Comparison of ENCODE assay signal across 25 cellular contexts in genomic region chr13:113183450-113184129, GRCh38. TPM values are rescaled to one million over a fixed set of nuclear protein-coding genes. Genes with fewer than 3 reads are reported as not detected.
DNase-seq lines count a peak whose midpoint lies in the region; ATAC-seq, FAIRE-seq and TF ChIP-seq lines count a peak whose summit lies in the region.
"Had no signal": no experiment of that assay in that cellular context is flagged by ENCODE, and none has a peak within 500 bp of the region (broad histone marks: within the 10 kb centered on the region; RNA-seq: fewer than 3 reads in every experiment).

No MANE protein-coding gene starts in this region.

- H3K4me3 ChIP-seq in endothelial cell of umbilical vein (replicated peaks in 1 of 3; ENCODE audit: insufficient read depth in 1 of 3, low read depth in 1 of 3, low read length in 3 of 3) (no peak overlapping the region), transverse colon (no peak overlapping the region)
- H3K4me3 ChIP-seq in naive thymus-derived CD4-positive, alpha-beta T cell (ENCODE audit: low read length), result no peak overlapping the region
- H3K4me3 ChIP-seq: ascending aorta, esophagus muscularis mucosa, Peyer's patch had no signal

- TF ChIP-seq EP300 in transverse colon (IDR thresholded peaks at IDR 0.05; ENCODE audit: low read depth), result no peak

- no peaks in the 10 kb centered on the region for H3K9me3 Mint-ChIP-seq in T-helper 2 cell treated with Interferon-gamma antibody and Interleukin-4, amounts not matched to agents 5 μg/mL and 100 μg/mL, for 36 hours
- no peaks in the 10 kb centered on the region for H3K9me3 Mint-ChIP-seq in T-cell
- no peaks in the 10 kb centered on the region for H3K9me3 Mint-ChIP-seq in naive thymus-derived CD4-positive, alpha-beta T cell
- H3K9me3 Mint-ChIP-seq: dendritic cell treated with granulocyte-macrophage colony-stimulating factor and Interleukin-4, amounts not matched to agents 40 ng/mL and 50 ng/mL, for 4 days; neural crest cell; stimulated activated naive B cell treated with anti-CD40 and anti-IgM and Interleukin-4, amounts not matched to agents 10 μg/mL and 1 μg/mL and 100 μg/mL, for 72 hours; type B pancreatic cell had no signal

- peak overlapping the region; percentile 2 for H3K9ac ChIP-seq in endothelial cell of umbilical vein (replicated peaks; ENCODE audit: extremely low read depth, insufficient read depth, low read length)

- no peaks in the 10 kb centered on the region for H3K9me1 ChIP-seq in endothelial cell of umbilical vein (replicated peaks; ENCODE audit: control insufficient read depth, extremely low read depth, insufficient read depth, low read length)

- H3K27ac ChIP-seq in endothelial cell of umbilical vein (ENCODE audit: insufficient read depth, low read depth, low read length) (peak overlapping the region; percentile 41), transverse colon (no peak overlapping the region)
- no peak overlapping the region for H3K27ac ChIP-seq in naive thymus-derived CD4-positive, alpha-beta T cell (ENCODE audit: low read depth, low read length)
- H3K27ac ChIP-seq: 22Rv1, ascending aorta, esophagus muscularis mucosa had no signal

- peaks cover 47% of the 10 kb centered on the region for H3K4me1 ChIP-seq in endothelial cell of umbilical vein (ENCODE audit: control insufficient read depth, extremely low read depth, insufficient read depth, low read length)
- H3K4me1 ChIP-seq in naive thymus-derived CD4-positive, alpha-beta T cell (ENCODE audit: control insufficient read depth in 2 of 2, insufficient read depth in 2 of 2, low read length in 2 of 2), result peaks cover 6 to 69% of the 10 kb centered on the region in 2 donors
- H3K4me1 ChIP-seq in transverse colon, result no peaks in the 10 kb centered on the region
- H3K4me1 ChIP-seq: ascending aorta, Peyer's patch had no signal

- H3K36me3 Mint-ChIP-seq in T-helper 2 cell treated with Interferon-gamma antibody and Interleukin-4, amounts not matched to agents 5 μg/mL and 100 μg/mL, for 36 hours (ENCODE audit: low read depth), result peaks cover 57% of the 10 kb centered on the region
- H3K36me3 Mint-ChIP-seq in T-cell, result peaks cover 60% of the 10 kb centered on the region
- peaks cover 12 to 59% (median 41%) of the 10 kb centered on the region in 5 donors for H3K36me3 Mint-ChIP-seq in naive thymus-derived CD4-positive, alpha-beta T cell

- H3K4me3 Mint-ChIP-seq in T-helper 2 cell treated with Interferon-gamma antibody and Interleukin-4, amounts not matched to agents 5 μg/mL and 100 μg/mL, for 36 hours, result no peak overlapping the region
- H3K4me3 Mint-ChIP-seq in T-cell, result peak overlapping the region in 2 of 3 donors; percentile 17 to 43
- peak overlapping the region in 2 of 10 donors; percentile 42 to 52 for H3K4me3 Mint-ChIP-seq in naive thymus-derived CD4-positive, alpha-beta T cell
- H3K4me3 Mint-ChIP-seq: dendritic cell treated with granulocyte-macrophage colony-stimulating factor and Interleukin-4, amounts not matched to agents 40 ng/mL and 50 ng/mL, for 4 days; neural crest cell; stimulated activated naive B cell treated with anti-CD40 and anti-IgM and Interleukin-4, amounts not matched to agents 10 μg/mL and 1 μg/mL and 100 μg/mL, for 72 hours; type B pancreatic cell had no signal

- WGBS in transverse colon (ENCODE audit: low coverage in 1 of 2), 2 donors, result 84 to 89% methylated on average over 4 to 14 of the region's 14 CpGs

- CTCF ChIA-PET in T-cell (lab: Charles Lee) (no interaction called here), endothelial cell of umbilical vein (lab: Charles Lee) (interaction anchor here (1.0 kb wide), 1 partner anchor 14 kb away, joined by 3 read pairs; no protein-coding TSS in a partner anchor)
- CTCF ChIA-PET in naive thymus-derived CD4-positive, alpha-beta T cell (lab: Charles Lee), result no interaction called here

- H3K9me3 ChIP-seq in endothelial cell of umbilical vein (replicated peaks; ENCODE audit: control insufficient read depth, insufficient read depth, low read length) (no peaks in the 10 kb centered on the region), transverse colon (no peaks in the 10 kb centered on the region)
- no peaks in the 10 kb centered on the region for H3K9me3 ChIP-seq in naive thymus-derived CD4-positive, alpha-beta T cell (ENCODE audit: control insufficient read depth in 2 of 3, low read length in 3 of 3)
- H3K9me3 ChIP-seq: ascending aorta, esophagus muscularis mucosa, Peyer's patch had no signal

- in situ Hi-C loops in transverse colon (cut with MboI; ENCODE audit: low pct_ligation_motif_present in 1 of 4, low pct_unique_long_range_greater_than_20kb in 1 of 4, low sequenced_read_pairs in 3 of 4), result no loop called here

- H3K27me3 ChIP-seq in endothelial cell of umbilical vein (ENCODE audit: control insufficient read depth in 2 of 2, insufficient read depth in 2 of 2, low read length in 2 of 2), result no peaks in the 10 kb centered on the region
- H3K27me3 ChIP-seq in naive thymus-derived CD4-positive, alpha-beta T cell (ENCODE audit: control insufficient read depth in 2 of 2, insufficient read depth in 2 of 2, low read length in 2 of 2), result no peaks in the 10 kb centered on the region
- H3K27me3 ChIP-seq in transverse colon, result no peaks in the 10 kb centered on the region
- H3K27me3 ChIP-seq: ascending aorta, esophagus muscularis mucosa, Peyer's patch had no signal

- TF ChIP-seq POLR2A in endothelial cell of umbilical vein (IDR thresholded peaks at IDR 0.05; ENCODE audit: low read depth, low read length) (no peak), erythroblast (IDR thresholded peaks at IDR 0.05; ENCODE audit: low read length) (no peak), transverse colon (IDR thresholded peaks at IDR 0.05) (no peak)

- no peaks in the 10 kb centered on the region for H3K27me3 Mint-ChIP-seq in T-helper 2 cell treated with Interferon-gamma antibody and Interleukin-4, amounts not matched to agents 5 μg/mL and 100 μg/mL, for 36 hours (ENCODE audit: low read depth)
- no peaks in the 10 kb centered on the region for H3K27me3 Mint-ChIP-seq in T-cell
- H3K27me3 Mint-ChIP-seq in naive thymus-derived CD4-positive, alpha-beta T cell, result no peaks in the 10 kb centered on the region
- H3K27me3 Mint-ChIP-seq: dendritic cell treated with granulocyte-macrophage colony-stimulating factor and Interleukin-4, amounts not matched to agents 40 ng/mL and 50 ng/mL, for 4 days; stimulated activated naive B cell treated with anti-CD40 and anti-IgM and Interleukin-4, amounts not matched to agents 10 μg/mL and 1 μg/mL and 100 μg/mL, for 72 hours; type B pancreatic cell had no signal

- peaks cover 32% of the 10 kb centered on the region for H3K4me1 Mint-ChIP-seq in T-helper 2 cell treated with Interferon-gamma antibody and Interleukin-4, amounts not matched to agents 5 μg/mL and 100 μg/mL, for 36 hours (ENCODE audit: low read depth)
- peaks cover 51 to 81% (median 75%) of the 10 kb centered on the region in 3 donors for H3K4me1 Mint-ChIP-seq in T-cell
- peaks cover 13 to 70% (median 14%) of the 10 kb centered on the region in 7 donors for H3K4me1 Mint-ChIP-seq in naive thymus-derived CD4-positive, alpha-beta T cell

- H3K79me2 ChIP-seq in endothelial cell of umbilical vein (ENCODE audit: control insufficient read depth, insufficient read depth, low read length), result peaks cover 19% of the 10 kb centered on the region

- POLR2A ChIA-PET in T-cell (lab: Charles Lee) (no interaction called here), endothelial cell of umbilical vein (lab: Charles Lee) (no interaction called here)
- POLR2A ChIA-PET in naive thymus-derived CD4-positive, alpha-beta T cell (lab: Charles Lee), result interaction anchor here (0.7 to 2.9 kb wide), 5 partner anchors 9 to 26 kb away, joined by 4 to 23 read pairs (median 4); partner anchors contain the start of genes CUL4A and PCID2

- ATAC-seq in T-cell (replicated peaks in 1 of 4), result peak in 1 of 4 experiments; percentile 37
- ATAC-seq in naive thymus-derived CD4-positive, alpha-beta T cell, result no peak
- ATAC-seq in GM18870 (IDR thresholded peaks at IDR 0.05; ENCODE audit: unreplicated experiment), result no peak
- ATAC-seq: stimulated activated naive B cell treated with anti-CD40 and anti-IgM and Interleukin-4, amounts not matched to agents 10 μg/mL and 1 μg/mL and 100 μg/mL, for 72 hours had no signal

- H4K20me1 ChIP-seq in endothelial cell of umbilical vein (replicated peaks; ENCODE audit: control insufficient read depth, extremely low read depth, insufficient read depth, low read length), result no peaks in the 10 kb centered on the region

- H3K27ac Mint-ChIP-seq in T-helper 2 cell treated with Interferon-gamma antibody and Interleukin-4, amounts not matched to agents 5 μg/mL and 100 μg/mL, for 36 hours, result peak overlapping the region; percentile 26
- H3K27ac Mint-ChIP-seq in T-cell, result peak overlapping the region; percentile 79 to 89
- H3K27ac Mint-ChIP-seq in naive thymus-derived CD4-positive, alpha-beta T cell, result peak overlapping the region in 5 of 9 donors; percentile 23 to 84 (median 82)
- H3K27ac Mint-ChIP-seq: dendritic cell treated with granulocyte-macrophage colony-stimulating factor and Interleukin-4, amounts not matched to agents 40 ng/mL and 50 ng/mL, for 4 days; stimulated activated naive B cell treated with anti-CD40 and anti-IgM and Interleukin-4, amounts not matched to agents 10 μg/mL and 1 μg/mL and 100 μg/mL, for 72 hours; type B pancreatic cell had no signal

- dilution Hi-C loops in endothelial cell of umbilical vein (cut with MboI; ENCODE audit: extremely low pct_ligation_motif_present, low sequenced_read_pairs), result no loop called here

- no peak for DNase-seq in T-helper 2 cell treated with Interferon-gamma antibody and Interleukin-4, amounts not matched to agents 5 μg/mL and 100 μg/mL, for 36 hours (ENCODE audit: low spot score)
- DNase-seq in T-helper 2 cell (no peak), T-cell (no peak), endothelial cell of umbilical vein (ENCODE audit: low read depth, low spot score) (peak; percentile 48), erythroblast (lab: John Stamatoyannopoulos, UW) (no peak), transverse colon (no peak)
- no peak for DNase-seq in naive thymus-derived CD4-positive, alpha-beta T cell
- DNase-seq: activated CD4-positive, alpha-beta T cell treated with anti-CD3 and anti-CD28 coated beads, Interleukin-2, amount 50 U/mL, for 4 hours; C1 segment of cervical spinal cord; DND-41; H7; head of caudate nucleus; Kasumi-1; NCI-H1105 treated with DMSO at 0.1 percent for 48 hours; Peyer's patch; stimulated activated naive B cell treated with anti-CD40 and anti-IgM and Interleukin-4, amounts not matched to agents 10 μg/mL and 1 μg/mL and 100 μg/mL, for 72 hours had no signal

- intact Hi-C loops in endothelial cell of umbilical vein (cut with micrococcal nuclease), result no loop called here
- intact Hi-C loops in naive thymus-derived CD4-positive, alpha-beta T cell (cut with micrococcal nuclease), result no loop called here
- intact Hi-C loops in transverse colon (cut with DNase I; ENCODE audit: low total_unique reads), result no loop called here

- no TSS peak for BruUV-seq in endothelial cell of umbilical vein (replicated peaks; lab: Mats Ljungman, UMichigan)

- H3K4me2 ChIP-seq in endothelial cell of umbilical vein (ENCODE audit: insufficient read depth, low read length), result no peak overlapping the region

- H3K36me3 ChIP-seq in endothelial cell of umbilical vein (ENCODE audit: control insufficient read depth in 2 of 2, extremely low read depth in 1 of 2, insufficient read depth in 2 of 2, low read length in 2 of 2), result peaks cover 14 to 21% of the 10 kb centered on the region in 2 experiments
- peaks cover 13 to 59% (median 16%) of the 10 kb centered on the region in 3 experiments for H3K36me3 ChIP-seq in naive thymus-derived CD4-positive, alpha-beta T cell (ENCODE audit: control insufficient read depth in 2 of 3, insufficient read depth in 3 of 3, low read length in 3 of 3)
- peaks cover 0 to 57% (median 22%) of the 10 kb centered on the region in 4 donors for H3K36me3 ChIP-seq in transverse colon

- FAIRE-seq in endothelial cell of umbilical vein (lab: Jason Lieb, UNC), result peak; percentile 72
- FAIRE-seq: GM18507 had no signal

- no peak overlapping the region for H2AFZ ChIP-seq in endothelial cell of umbilical vein (ENCODE audit: low read depth, low read length)

- TF ChIP-seq CTCF in endothelial cell of umbilical vein (IDR thresholded peaks at IDR 0.05; ENCODE audit: extremely low read depth in 1 of 2, insufficient read depth in 1 of 2, low read depth in 1 of 2, low read length in 2 of 2) (no peak), transverse colon (IDR thresholded peaks at IDR 0.05) (no peak)

RNA-seq across cellular contexts. Expression of gene PCID2, which starts 24.9 kb away (rescaled TPM):
- total RNA-seq in T-cell, result 10 to 100 TPM; 45.3 to 68.6 (median 63.2) TPM
- 48.5 and 55.6 TPM in 2 replicates for total RNA-seq in endothelial cell of umbilical vein
- 43.2 and 52.1 TPM in 2 replicates for polyA plus RNA-seq in endothelial cell of umbilical vein
- 53.9 and 60.0 TPM in 2 replicates for polyA plus RNA-seq in endothelial cell of umbilical vein (2011; cell fraction: cytosol; rRNA removed)
- 119 and 141 TPM in 2 replicates for polyA plus RNA-seq in endothelial cell of umbilical vein (2011; cell fraction: nucleus; rRNA removed)
- 54.6 and 60.3 TPM in 2 replicates for polyA plus RNA-seq in endothelial cell of umbilical vein (2012)
- polyA minus RNA-seq in endothelial cell of umbilical vein, result 72.1 and 72.5 TPM in 2 replicates
- 59.6 TPM for polyA minus RNA-seq in endothelial cell of umbilical vein (2011; cell fraction: cytosol; rRNA and poly(A)+ RNA removed)
- polyA minus RNA-seq in endothelial cell of umbilical vein (2011; cell fraction: nucleus; rRNA and poly(A)+ RNA removed), result 49.8 and 68.3 TPM in 2 replicates
- total RNA-seq in naive thymus-derived CD4-positive, alpha-beta T cell, result 10 to 100 TPM; 44.2 to 83.7 (median 77.1) TPM
- 10 to 100 TPM; 62.9 to 84.4 TPM for polyA plus RNA-seq in naive thymus-derived CD4-positive, alpha-beta T cell
- 10 to 100 TPM; 13.1 to 87.6 (median 41.3) TPM for total RNA-seq in transverse colon

RNA-seq across cellular contexts. Expression of gene PROZ, which starts 25.1 kb away (rescaled TPM):
- total RNA-seq in T-cell (not detected), endothelial cell of umbilical vein (not detected in 2 replicates), transverse colon (not detected)
- not detected in 2 replicates for polyA plus RNA-seq in endothelial cell of umbilical vein
- not detected in 2 replicates for polyA plus RNA-seq in endothelial cell of umbilical vein (2011; cell fraction: cytosol; rRNA removed)
- polyA plus RNA-seq in endothelial cell of umbilical vein (2011; cell fraction: nucleus; rRNA removed), result not detected in 2 replicates
- polyA plus RNA-seq in endothelial cell of umbilical vein (2012), result not detected in 2 replicates
- not detected in 2 replicates for polyA minus RNA-seq in endothelial cell of umbilical vein
- polyA minus RNA-seq in endothelial cell of umbilical vein (2011; cell fraction: cytosol; rRNA and poly(A)+ RNA removed), result not detected
- polyA minus RNA-seq in endothelial cell of umbilical vein (2011; cell fraction: nucleus; rRNA and poly(A)+ RNA removed), result not detected in 2 replicates
- under 1 TPM in 1 of 5 experiments, not detected in 4; 0.24 TPM for total RNA-seq in naive thymus-derived CD4-positive, alpha-beta T cell
- polyA plus RNA-seq in naive thymus-derived CD4-positive, alpha-beta T cell, result not detected
- total RNA-seq: ascending aorta, esophagus muscularis mucosa, H7, mesenteric fat pad, neural crest cell had no signal

RNA-seq across cellular contexts. Expression of gene CUL4A, which starts 25.8 kb away (rescaled TPM):
- total RNA-seq in T-cell (10 to 100 TPM; 80.3 to 94.5 (median 82.7) TPM), endothelial cell of umbilical vein (73.8 and 80.0 TPM in 2 replicates), transverse colon (100 to 1,000 TPM in 2 of 4 donors, 10 to 100 TPM in 2; 87.6 to 150 (median 110) TPM)
- 34.9 and 37.9 TPM in 2 replicates for polyA plus RNA-seq in endothelial cell of umbilical vein
- polyA plus RNA-seq in endothelial cell of umbilical vein (2011; cell fraction: cytosol; rRNA removed), result 39.3 and 41.4 TPM in 2 replicates
- polyA plus RNA-seq in endothelial cell of umbilical vein (2011; cell fraction: nucleus; rRNA removed), result 102 and 103 TPM in 2 replicates
- 57.9 and 68.3 TPM in 2 replicates for polyA plus RNA-seq in endothelial cell of umbilical vein (2012)
- polyA minus RNA-seq in endothelial cell of umbilical vein, result 74.7 and 77.5 TPM in 2 replicates
- 67.3 TPM for polyA minus RNA-seq in endothelial cell of umbilical vein (2011; cell fraction: cytosol; rRNA and poly(A)+ RNA removed)
- 70.0 and 78.6 TPM in 2 replicates for polyA minus RNA-seq in endothelial cell of umbilical vein (2011; cell fraction: nucleus; rRNA and poly(A)+ RNA removed)
- 10 to 100 TPM; 69.2 to 94.7 (median 82.3) TPM for total RNA-seq in naive thymus-derived CD4-positive, alpha-beta T cell
- 10 to 100 TPM; 35.0 to 61.2 TPM for polyA plus RNA-seq in naive thymus-derived CD4-positive, alpha-beta T cell

Comparison
In these comparisons a context has a peak if more than half of its experiments do, and no peak if none do; other contexts are left out.
1. H3K27ac Mint-ChIP-seq: peak in every context shown above with its lines; median percentile 84 in T-cell; 82 in naive thymus-derived CD4-positive, alpha-beta T cell; 26 in T-helper 2 cell treated with Interferon-gamma antibody and Interleukin-4, amounts not matched to agents 5 μg/mL and 100 μg/mL, for 36 hours.